In the genomic region with DNA sequence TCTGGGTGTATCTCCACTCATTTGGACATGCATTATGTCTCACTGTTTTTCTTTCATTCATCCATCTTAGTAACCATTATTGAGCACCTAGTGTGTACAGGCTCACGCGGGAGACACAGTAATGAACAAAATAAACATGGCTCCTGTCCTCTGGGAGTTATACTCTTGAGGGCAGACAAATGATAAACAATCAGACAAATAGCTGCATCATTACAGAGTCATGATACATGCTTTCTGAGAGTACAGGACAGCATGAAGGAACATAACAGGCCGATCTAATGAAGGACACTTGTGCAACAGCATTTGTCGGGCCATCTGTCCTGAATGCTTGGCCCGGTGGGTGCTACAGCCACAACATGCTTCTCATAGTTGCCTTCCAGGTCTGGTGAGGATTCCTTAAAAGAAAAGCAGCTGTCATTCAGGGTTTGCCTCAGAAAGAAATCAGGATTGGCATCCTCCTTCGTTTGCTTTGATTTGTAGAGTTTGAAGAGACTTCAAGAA, we compare ENCODE assay signal across 25 cellular contexts.
"Had no signal": no experiment of that assay in that cellular context is flagged by ENCODE, and none has a peak within 500 bp of the region (broad histone marks: within the 10 kb centered on the region; RNA-seq: fewer than 3 reads in every experiment).

No MANE protein-coding gene starts in this region.

- H3K4me1 Mint-ChIP-seq: activated CD4-positive, alpha-beta memory T cell treated with anti-CD3 and anti-CD28 coated beads, Interleukin-2, amount 10 ng/mL, durations not matched to agents 7 days and 5 days; central memory CD8-positive, alpha-beta T cell had no signal

- H3K27ac ChIP-seq: SK-N-MC, VCaP had no signal

- H3K4me3 Mint-ChIP-seq: activated CD4-positive, alpha-beta memory T cell treated with anti-CD3 and anti-CD28 coated beads, Interleukin-2, amount 10 ng/mL, durations not matched to agents 7 days and 5 days; activated CD4-positive, alpha-beta T cell treated with anti-CD3 and anti-CD28 coated beads, Interleukin-2, amount 10 ng/mL, durations not matched to agents 7 days and 5 days; activated naive CD4-positive, alpha-beta T cell treated with anti-CD3 and anti-CD28 coated beads for 36 hours; activated naive CD8-positive, alpha-beta T cell; activated T-helper 17 cell treated with anti-CD3 and anti-CD28 coated beads, Interleukin-2, amount 50 U/mL, for 72 hours; brain; central memory CD8-positive, alpha-beta T cell had no signal

- DNase-seq: activated CD4-positive, alpha-beta memory T cell treated with anti-CD3 and anti-CD28 coated beads, Interleukin-2, amount 10 ng/mL, durations not matched to agents 7 days and 5 days; activated CD4-positive, alpha-beta T cell treated with anti-CD3 and anti-CD28 coated beads, Interleukin-2, amount 10 ng/mL, durations not matched to agents 7 days and 5 days; activated CD4-positive, CD25-positive, alpha-beta regulatory T cell; activated gamma-delta T cell; activated naive CD4-positive, alpha-beta T cell treated with anti-CD3 and anti-CD28 coated beads for 36 hours; activated T-cell treated with anti-CD3 and anti-CD28 coated beads for 4 hours; activated T-cell treated with anti-CD3 and anti-CD28 coated beads, Interleukin-2, amount 50 U/mL, for 48 hours; amygdala; KBM-7; NCI-H1092 treated with DMSO at 0.1 percent for 48 hours; NCI-H1436; NCI-H1694 treated with DMSO at 0.1 percent for 48 hours; NCI-H2029 treated with DMSO at 0.1 percent for 48 hours; NCI-H226; NCI-H69; NK-92 treated with Interleukin-12 subunit alpha and Interleukin-12 subunit beta, amount 100 ng/mL, for 24 hours; OCI-M1; RPMI8226; T-helper 1 cell had no signal

- H3K36me3 Mint-ChIP-seq: activated naive CD8-positive, alpha-beta T cell; brain had no signal

- H3K27me3 Mint-ChIP-seq: activated T-helper 17 cell treated with anti-CD3 and anti-CD28 coated beads, Interleukin-2, amount 50 U/mL, for 72 hours; brain; central memory CD8-positive, alpha-beta T cell had no signal

- H3K4me3 ChIP-seq: SK-N-MC had no signal

- H3K9me3 Mint-ChIP-seq: activated CD4-positive, alpha-beta memory T cell treated with anti-CD3 and anti-CD28 coated beads, Interleukin-2, amount 10 ng/mL, durations not matched to agents 7 days and 5 days; activated naive CD4-positive, alpha-beta T cell treated with anti-CD3 and anti-CD28 coated beads for 36 hours; activated T-helper 17 cell treated with anti-CD3 and anti-CD28 coated beads, Interleukin-2, amount 50 U/mL, for 72 hours had no signal

- H3K27ac Mint-ChIP-seq: activated CD4-positive, alpha-beta memory T cell treated with anti-CD3 and anti-CD28 coated beads, Interleukin-2, amount 10 ng/mL, durations not matched to agents 7 days and 5 days; activated CD4-positive, alpha-beta T cell treated with anti-CD3 and anti-CD28 coated beads, Interleukin-2, amount 10 ng/mL, durations not matched to agents 7 days and 5 days; activated naive CD4-positive, alpha-beta T cell treated with anti-CD3 and anti-CD28 coated beads for 36 hours; activated naive CD8-positive, alpha-beta T cell had no signal
